ENCODE assay signal across 11 cellular contexts in the genomic region with DNA sequence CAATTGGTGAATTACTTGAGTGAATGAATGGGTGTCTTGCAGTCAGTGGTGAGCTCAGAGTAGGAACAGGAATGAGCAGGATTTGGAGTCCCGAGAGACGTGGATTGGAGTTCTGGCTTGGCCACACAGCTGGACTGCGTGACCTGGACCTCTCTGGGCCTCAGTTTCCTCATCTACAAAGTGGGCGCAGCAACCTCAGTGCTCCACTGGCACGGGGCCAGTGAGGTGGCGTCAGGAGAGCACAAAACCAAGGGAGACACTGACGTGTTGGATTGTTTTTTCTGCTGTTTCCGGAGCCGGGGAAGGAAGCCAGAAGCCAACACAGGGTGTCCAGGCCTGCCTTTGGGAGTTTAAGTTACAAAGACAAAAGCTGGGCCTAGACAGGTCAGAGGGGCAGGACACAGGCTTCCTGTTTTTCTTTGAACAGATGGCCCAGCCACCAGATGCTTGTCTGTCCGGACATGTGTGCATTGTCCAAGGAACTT. TPM values are rescaled to one million over a fixed set of nuclear protein-coding genes. Genes with fewer than 3 reads are reported as not detected.
DNase-seq lines count a peak whose midpoint lies in the region; ATAC-seq and TF ChIP-seq lines count a peak whose summit lies in the region.
"Had no signal": no experiment of that assay in that cellular context is flagged by ENCODE, and none has a peak within 500 bp of the region (broad histone marks: within the 10 kb centered on the region; RNA-seq: fewer than 3 reads in every experiment).

No MANE protein-coding gene starts in this region.

- no peak overlapping the region for H3K4me3 Mint-ChIP-seq in osteocyte (ENCODE audit: unreplicated experiment)
- H3K4me3 Mint-ChIP-seq: activated naive CD4-positive, alpha-beta T cell treated with anti-CD3 and anti-CD28 coated beads, Interleukin-2, amount 50 U/mL, for 24 hours; natural killer cell had no signal

- H4K20me1 ChIP-seq in SK-N-SH (ENCODE audit: insufficient read depth), result no peaks in the 10 kb centered on the region

- H3K4me1 ChIP-seq in SK-N-SH (ENCODE audit: control insufficient read depth in 1 of 2, insufficient read depth in 2 of 2, low read depth in 1 of 2, low read length in 1 of 2), result peaks cover 9 to 10% of the 10 kb centered on the region in 2 experiments; a peak in 1 of 4 replicates

- peak overlapping the region; percentile 25; the same call in 1 of the 2 replicates for H3K4me2 ChIP-seq in SK-N-SH

- CTCF ChIA-PET in SK-N-SH (lab: Yijun Ruan, JAX), result interaction anchor here (1.0 kb wide), 1 partner anchor 12 kb away, joined by 3 read pairs; no protein-coding TSS in a partner anchor

- peak overlapping the region; percentile 89 for H3K27ac Mint-ChIP-seq in osteocyte (ENCODE audit: unreplicated experiment)
- H3K27ac Mint-ChIP-seq: activated naive CD4-positive, alpha-beta T cell treated with anti-CD3 and anti-CD28 coated beads, Interleukin-2, amount 50 U/mL, for 24 hours; natural killer cell had no signal

- ATAC-seq in HG03342 (IDR thresholded peaks at IDR 0.05; ENCODE audit: unreplicated experiment), result no peak
- ATAC-seq in HG03097 (IDR thresholded peaks at IDR 0.05; ENCODE audit: low FRiP score, unreplicated experiment), result no peak
- no peak for ATAC-seq in GM18873 (IDR thresholded peaks at IDR 0.05; ENCODE audit: low FRiP score, unreplicated experiment)
- ATAC-seq: natural killer cell had no signal

- H3K27me3 ChIP-seq in SK-N-SH (ENCODE audit: insufficient read depth), result no peaks in the 10 kb centered on the region
- H3K27me3 ChIP-seq: tibial artery had no signal

- peaks cover 39% of the 10 kb centered on the region for H3K4me1 Mint-ChIP-seq in osteocyte (ENCODE audit: unreplicated experiment)
- H3K4me1 Mint-ChIP-seq: activated naive CD4-positive, alpha-beta T cell treated with anti-CD3 and anti-CD28 coated beads, Interleukin-2, amount 50 U/mL, for 24 hours; natural killer cell had no signal

- H3K27ac ChIP-seq in SK-N-SH (ENCODE audit: low read depth in 2 of 2, low read length in 1 of 2), result peak overlapping the region; percentile 56 to 66
- H3K27ac ChIP-seq: tibial artery had no signal

- peak overlapping the region; percentile 77 for H2AFZ ChIP-seq in SK-N-SH (ENCODE audit: low read depth)

- H3K79me2 ChIP-seq in SK-N-SH (ENCODE audit: insufficient read depth), result no peaks in the 10 kb centered on the region

- no peaks in the 10 kb centered on the region for H3K9me3 ChIP-seq in SK-N-SH
- H3K9me3 ChIP-seq: tibial artery had no signal

- peak in 1 of 2 experiments; percentile 24; a peak in 1 of 4 replicates for TF ChIP-seq EP300 in SK-N-SH (IDR thresholded peaks at IDR 0.05; ENCODE audit: borderline replicate concordance in 1 of 2, low read depth in 1 of 2, low read length in 1 of 2)

- H3K9me2 ChIP-seq in SK-N-SH, result no peaks in the 10 kb centered on the region

- WGBS in SK-N-SH (ENCODE audit: low lambda C conversion rate), result 37% methylated on average over 9 of the region's 10 CpGs

- H3K36me3 ChIP-seq in SK-N-SH (replicated peaks in 1 of 2; ENCODE audit: control insufficient read depth in 1 of 2, insufficient read depth in 2 of 2, low read length in 1 of 2), result no peaks in the 10 kb centered on the region
- H3K36me3 ChIP-seq: tibial artery had no signal

- H3K36me3 Mint-ChIP-seq in osteocyte (ENCODE audit: unreplicated experiment), result no peaks in the 10 kb centered on the region
- H3K36me3 Mint-ChIP-seq: activated naive CD4-positive, alpha-beta T cell treated with anti-CD3 and anti-CD28 coated beads, Interleukin-2, amount 50 U/mL, for 24 hours; natural killer cell had no signal

- no peaks in the 10 kb centered on the region for H3K9me3 Mint-ChIP-seq in osteocyte (ENCODE audit: unreplicated experiment)
- H3K9me3 Mint-ChIP-seq: activated naive CD4-positive, alpha-beta T cell treated with anti-CD3 and anti-CD28 coated beads, Interleukin-2, amount 50 U/mL, for 24 hours; natural killer cell had no signal

- TF ChIP-seq RAD21 in SK-N-SH (IDR thresholded peaks at IDR 0.05; ENCODE audit: low read length), result 0 out of 2 replicates have a peak, but pooled peaks have one; percentile 6

- H3K27me3 Mint-ChIP-seq in osteocyte (ENCODE audit: unreplicated experiment), result no peaks in the 10 kb centered on the region

- DNase-seq in DMS53 treated with DMSO at 0.1 percent for 48 hours (lab: John Stamatoyannopoulos, UW; ENCODE audit: unreplicated experiment) (peak; percentile 32), SK-N-SH (peak; percentile 75), fibroblast of the aortic adventitia (ENCODE audit: low read depth) (peak; percentile 84), osteocyte (ENCODE audit: extremely low spot score, unreplicated experiment) (no peak), kidney tubule cell (ENCODE audit: low spot score) (no peak)
- DNase-seq: natural killer cell had no signal

- no peak overlapping the region for H3K4me3 ChIP-seq in SK-N-SH (ENCODE audit: low read depth in 2 of 2, low read length in 1 of 2)
- H3K4me3 ChIP-seq in fibroblast of the aortic adventitia (ENCODE audit: low read depth, low read length), result no peak overlapping the region
- H3K4me3 ChIP-seq: tibial artery had no signal

- H3K9ac ChIP-seq in SK-N-SH, result peak overlapping the region; percentile 35; the same call in 1 of the 2 replicates

- POLR2A ChIA-PET in SK-N-SH (lab: Yijun Ruan, JAX), result no interaction called here

- TF ChIP-seq CTCF in SK-N-SH (IDR thresholded peaks at IDR 0.05) (no peak), fibroblast of the aortic adventitia (IDR thresholded peaks at IDR 0.05; ENCODE audit: insufficient read depth, low read length) (no peak), osteocyte (IDR thresholded peaks at IDR 0.05) (no peak)

- peaks cover 4% of the 10 kb centered on the region for H3F3A ChIP-seq in SK-N-SH (replicated peaks; ENCODE audit: insufficient read depth)

TF ChIP-seq in SK-N-SH, 30 proteins besides CTCF, POLR2A, EP300 and RAD21:
- TF ChIP-seq MXI1 (IDR thresholded peaks at IDR 0.05; ENCODE audit: low read depth, low read length) (peak; percentile 23; the same call in 1 of the 2 replicates), GABPA (IDR thresholded peaks at IDR 0.05; ENCODE audit: low read depth) (peak; percentile 48), YY1 (IDR thresholded peaks at IDR 0.05; ENCODE audit: low read depth) (no peak), SMC3 (IDR thresholded peaks at IDR 0.05; ENCODE audit: low read depth, low read length) (no peak), RFX5 (IDR thresholded peaks at IDR 0.05; ENCODE audit: low read length) (no peak), NFIC (IDR thresholded peaks at IDR 0.05; ENCODE audit: borderline replicate concordance) (peak; percentile 87), MAX (IDR thresholded peaks at IDR 0.05; ENCODE audit: low read depth) (0 out of 2 replicates have a peak, but pooled peaks have one; percentile 44), TCF12 (IDR thresholded peaks at IDR 0.05) (peak; percentile 74), RCOR1 (IDR thresholded peaks at IDR 0.05; ENCODE audit: low read length) (peak; percentile 78), PBX3 (IDR thresholded peaks at IDR 0.05) (peak; percentile 44; the same call in 1 of the 2 replicates)
TF ChIP-seq in SK-N-SH: peak in this region for 7.

RNA-seq across cellular contexts. Expression of gene DOCK6, which starts 6.5 kb away (rescaled TPM):
- 14.0 and 18.3 TPM in 2 replicates for polyA plus RNA-seq in SK-N-SH (2012; rRNA removed)
- polyA plus RNA-seq in SK-N-SH (2012; cell fraction: cytosol; rRNA removed), result 5.5 and 9.7 TPM in 2 replicates
- 68.6 and 74.5 TPM in 2 replicates for polyA plus RNA-seq in SK-N-SH (2012; cell fraction: nucleus; rRNA removed)
- total RNA-seq in fibroblast of the aortic adventitia (ENCODE audit: low replicate concordance) (13.6 and 19.7 TPM in 2 replicates), osteocyte (81.7 and 86.9 TPM in 2 replicates)

RNA-seq across cellular contexts. Expression of gene TSPAN16, which starts 27.1 kb away (rescaled TPM):
- polyA plus RNA-seq in SK-N-SH (2012; rRNA removed), result not detected in 2 replicates
- polyA plus RNA-seq in SK-N-SH (2012; cell fraction: cytosol; rRNA removed), result not detected in 2 replicates
- polyA plus RNA-seq in SK-N-SH (2012; cell fraction: nucleus; rRNA removed), result not detected in 2 replicates
- not detected in 2 replicates for total RNA-seq in fibroblast of the aortic adventitia (ENCODE audit: low replicate concordance)
- not detected in 2 replicates for total RNA-seq in osteocyte
- total RNA-seq: natural killer cell had no signal

RNA-seq across cellular contexts. Expression of gene ANGPTL8, which starts 29.4 kb away (rescaled TPM):
- polyA plus RNA-seq in SK-N-SH (2012; rRNA removed), result 0.21 TPM in 1 of 2 replicates, not detected in the other
- 0.08 and 0.25 TPM in 2 replicates for polyA plus RNA-seq in SK-N-SH (2012; cell fraction: cytosol; rRNA removed)
- 0.41 and 0.66 TPM in 2 replicates for polyA plus RNA-seq in SK-N-SH (2012; cell fraction: nucleus; rRNA removed)
- total RNA-seq in fibroblast of the aortic adventitia (ENCODE audit: low replicate concordance), result not detected in 2 replicates
- not detected in 2 replicates for total RNA-seq in osteocyte
- total RNA-seq: natural killer cell had no signal

Comparison
In these comparisons a context has a peak if more than half of its experiments do, and no peak if none do; other contexts are left out.
1. DNase-seq: peak in DMS53 treated with DMSO at 0.1 percent for 48 hours (single experiment), SK-N-SH (single experiment) and fibroblast of the aortic adventitia (single experiment); none in osteocyte (single experiment) and kidney tubule cell (single experiment).